ENCODE assay signal across 1 cellular context in genomic region chr7:27191716-27192545, GRCh38.
TF ChIP-seq lines count a peak whose summit lies in the region.

No MANE protein-coding gene starts in this region.

TF ChIP-seq in endothelial cell of umbilical vein, 7 proteins besides CTCF, POLR2A, EP300 and RAD21:
- no peak for TF ChIP-seq GATA2 (IDR thresholded peaks at IDR 0.05; ENCODE audit: insufficient read depth, insufficient read length, low read depth, low read length)
- TF ChIP-seq POLR2AphosphoS5 (IDR thresholded peaks at IDR 0.05; ENCODE audit: insufficient read depth, low read depth, low read length) = no peak
- peak; percentile 0 for TF ChIP-seq EZH2 (IDR thresholded peaks at IDR 0.05; ENCODE audit: borderline replicate concordance, low read depth, low read length, severe bottlenecking)
- TF ChIP-seq FOS (IDR thresholded peaks at IDR 0.05; ENCODE audit: borderline replicate concordance, insufficient read depth, low read length) = no peak
- TF ChIP-seq MYC (IDR thresholded peaks at IDR 0.05; ENCODE audit: low read depth, low read length) = no peak
- TF ChIP-seq MAX (IDR thresholded peaks at IDR 0.05; ENCODE audit: insufficient read depth, insufficient read length) = no peak
- TF ChIP-seq JUN (IDR thresholded peaks at IDR 0.05; ENCODE audit: borderline replicate concordance, insufficient read depth, insufficient read length, low read depth) = no peak
TF ChIP-seq in endothelial cell of umbilical vein: peak in this region for 1.
